In the genomic region with DNA sequence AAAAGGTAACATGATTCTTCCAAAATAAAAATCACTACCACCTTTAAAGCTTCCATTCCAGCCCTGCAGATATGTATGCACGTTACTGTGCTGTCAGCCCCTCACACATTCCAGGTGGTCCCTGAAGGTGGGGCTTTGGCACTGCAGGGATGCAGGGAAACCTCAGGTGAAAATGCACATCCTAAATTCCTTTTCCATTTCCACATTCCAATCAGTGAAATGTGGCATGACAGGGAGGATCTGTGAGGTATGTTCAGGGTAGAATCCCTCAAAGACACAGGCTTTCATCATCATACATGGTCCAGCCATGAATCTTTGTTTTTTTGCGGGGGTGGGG, we compare ENCODE assay signal across 19 cellular contexts. TPM values are rescaled to one million over a fixed set of nuclear protein-coding genes. Genes with fewer than 3 reads are reported as not detected.
A peak's percentile ranks its signal among the peaks of the same experiment; 100 is the strongest.
DNase-seq lines count a peak whose midpoint lies in the region; ATAC-seq and TF ChIP-seq lines count a peak whose summit lies in the region.
"Had no signal": no experiment of that assay in that cellular context is flagged by ENCODE, and none has a peak within 500 bp of the region (broad histone marks: within the 10 kb centered on the region; RNA-seq: fewer than 3 reads in every experiment).

No MANE protein-coding gene starts in this region.

- no peak for TF ChIP-seq POLR2A in IMR-90 (IDR thresholded peaks at IDR 0.05; ENCODE audit: low read depth, low read length)

- H3K79me1 ChIP-seq in IMR-90 (ENCODE audit: low read depth in 1 of 2, low read length in 2 of 2) (no peaks in the 10 kb centered on the region), mesendoderm (ENCODE audit: low read length) (no peaks in the 10 kb centered on the region)

- H3K9me1 ChIP-seq in IMR-90 (ENCODE audit: insufficient read depth, low read length): no peaks in the 10 kb centered on the region; the same call in 1 of the 2 replicates

- no peaks in the 10 kb centered on the region for H3K79me2 ChIP-seq in mesendoderm (ENCODE audit: control insufficient read depth, insufficient read depth, low read length)

- POLR2A ChIA-PET in IMR-90 (lab: Charles Lee; ENCODE audit: unreplicated experiment): no interaction called here

- H2AK9ac ChIP-seq in IMR-90 (replicated peaks; ENCODE audit: low read depth, low read length, poor library complexity): no peak overlapping the region

- WGBS in IMR-90 (ENCODE audit: extremely low coverage in 2 of 2, insufficient read length in 1 of 2), 2 experiments: no CpG with 5 or more reads among the region's 2 CpGs
- no CpG with 5 or more reads among the region's 2 CpGs for WGBS in mesendoderm (ENCODE audit: extremely low coverage, insufficient coverage, low lambda C conversion rate)

- H3K27me3 ChIP-seq in IMR-90 (ENCODE audit: control insufficient read depth, insufficient read depth, low read length) (no peaks in the 10 kb centered on the region), mesendoderm (ENCODE audit: insufficient read depth, low read length, poor library complexity) (no peaks in the 10 kb centered on the region)
- H3K27me3 ChIP-seq: BE2C had no signal

- H2BK5ac ChIP-seq in IMR-90 (ENCODE audit: low read depth, low read length, poor library complexity, severe bottlenecking): no peak overlapping the region
- no peak overlapping the region for H2BK5ac ChIP-seq in mesendoderm (ENCODE audit: low read length)

- H3K4me1 ChIP-seq in IMR-90 (ENCODE audit: control insufficient read depth, insufficient read depth, low read length): no peaks in the 10 kb centered on the region
- no peaks in the 10 kb centered on the region for H3K4me1 ChIP-seq in mesendoderm (ENCODE audit: control insufficient read depth, low read depth, low read length)
- H3K4me1 ChIP-seq: BE2C had no signal

- no peaks in the 10 kb centered on the region for H4K20me1 ChIP-seq in IMR-90 (ENCODE audit: insufficient read depth, low read length)

- no peak overlapping the region for H3K4me3 ChIP-seq in IMR-90 (ENCODE audit: insufficient read depth, low read depth, low read length)
- no peak overlapping the region for H3K4me3 ChIP-seq in mesendoderm (ENCODE audit: low read length)
- H3K4me3 ChIP-seq: PC-9 had no signal

- H3K4ac ChIP-seq in IMR-90 (ENCODE audit: low read depth, low read length): no peak overlapping the region
- no peak overlapping the region for H3K4ac ChIP-seq in mesendoderm (ENCODE audit: low read depth, low read length)

- no peak for TF ChIP-seq CTCF in IMR-90 (conservative IDR thresholded peaks at IDR 0.05; ENCODE audit: low read depth, low read length)

- peaks cover 68% of the 10 kb centered on the region for H3K4me1 Mint-ChIP-seq in activated naive CD4-positive, alpha-beta T cell treated with anti-CD3 and anti-CD28 coated beads, Interleukin-2, amount 50 U/mL, for 24 hours
- peaks cover 82% of the 10 kb centered on the region for H3K4me1 Mint-ChIP-seq in activated T-helper 2 cell treated with anti-CD3 and anti-CD28 coated beads, Interferon-gamma antibody, Interleukin-2, Interleukin-4, amounts not matched to agents 10 μg/mL and 5 μg/mL and 100 μg/mL, durations not matched to agents 14 hours and 24 hours and 36 hours (ENCODE audit: low read depth)

- TF ChIP-seq RAD21 in IMR-90 (IDR thresholded peaks at IDR 0.05; ENCODE audit: low read length): no peak

- no peak for DNase-seq in activated naive CD4-positive, alpha-beta T cell (lab: John Stamatoyannopoulos, UW)
- DNase-seq in IMR-90: no peak
- no peak for DNase-seq in activated T-helper 2 cell treated with anti-CD3 and anti-CD28 coated beads, Interferon-gamma antibody, Interleukin-2, Interleukin-4, amounts not matched to agents 10 μg/mL and 5 μg/mL and 100 μg/mL, durations not matched to agents 14 hours and 24 hours and 36 hours (ENCODE audit: low spot score)
- peak; percentile 29 for DNase-seq in mesendoderm
- DNase-seq in DMS153 (lab: John Stamatoyannopoulos, UW): no peak
- DNase-seq in activated effector memory CD4-positive, alpha-beta T cell treated with anti-CD3 and anti-CD28 coated beads, Interleukin-2, amount 50 U/mL, for 16 hours: no peak
- DNase-seq: BE2C, DMS 273 treated with DMSO at 0.1 percent for 48 hours, H7, NCI-H1105 treated with DMSO at 0.1 percent for 48 hours, NCI-H187 treated with DMSO at 0.1 percent for 48 hours, NCI-H2171 treated with DMSO at 0.1 percent for 48 hours, NCI-H774, PC-9 had no signal

- no peak overlapping the region for H3K18ac ChIP-seq in IMR-90 (ENCODE audit: low read depth, low read length)
- no peak overlapping the region for H3K18ac ChIP-seq in mesendoderm (ENCODE audit: low read length)

- no peak overlapping the region for H2BK15ac ChIP-seq in IMR-90 (ENCODE audit: low read depth, low read length)
- H2BK15ac ChIP-seq in mesendoderm (replicated peaks; ENCODE audit: low read depth): no peak overlapping the region

- peaks cover 29% of the 10 kb centered on the region for H3K36me3 Mint-ChIP-seq in activated naive CD4-positive, alpha-beta T cell treated with anti-CD3 and anti-CD28 coated beads, Interleukin-2, amount 50 U/mL, for 24 hours
- H3K36me3 Mint-ChIP-seq in activated T-helper 2 cell treated with anti-CD3 and anti-CD28 coated beads, Interferon-gamma antibody, Interleukin-2, Interleukin-4, amounts not matched to agents 10 μg/mL and 5 μg/mL and 100 μg/mL, durations not matched to agents 14 hours and 24 hours and 36 hours (ENCODE audit: low read depth): peaks cover 61% of the 10 kb centered on the region

- peak overlapping the region; percentile 59 for H3K4me3 Mint-ChIP-seq in activated naive CD4-positive, alpha-beta T cell treated with anti-CD3 and anti-CD28 coated beads, Interleukin-2, amount 50 U/mL, for 24 hours
- no peak overlapping the region for H3K4me3 Mint-ChIP-seq in activated T-helper 2 cell treated with anti-CD3 and anti-CD28 coated beads, Interferon-gamma antibody, Interleukin-2, Interleukin-4, amounts not matched to agents 10 μg/mL and 5 μg/mL and 100 μg/mL, durations not matched to agents 14 hours and 24 hours and 36 hours (ENCODE audit: low read depth)

- ATAC-seq in IMR-90 (ENCODE audit: low read depth) (no peak), GM18907 (IDR thresholded peaks at IDR 0.05; ENCODE audit: unreplicated experiment) (no peak)

- in situ Hi-C loops in IMR-90 (cut with MboI; ENCODE audit: low sequenced_read_pairs): no loop called here

- H3K36me3 ChIP-seq in IMR-90 (ENCODE audit: control insufficient read depth, insufficient read depth, low read length) (peaks cover 13% of the 10 kb centered on the region), mesendoderm (ENCODE audit: control insufficient read depth, insufficient read depth, low read length) (no peaks in the 10 kb centered on the region)
- H3K36me3 ChIP-seq: BE2C had no signal

- no peak overlapping the region for H3K56ac ChIP-seq in IMR-90 (ENCODE audit: extremely low read depth, insufficient read depth, low read length)
- H3K56ac ChIP-seq in mesendoderm (ENCODE audit: low read length): no peak overlapping the region

- dilution Hi-C loops in IMR-90 (cut with HindIII; ENCODE audit: low sequenced_read_pairs, unreplicated experiment): no loop called here

- H3K4me2 ChIP-seq in IMR-90 (ENCODE audit: low read depth, low read length): no peak overlapping the region
- no peak overlapping the region for H3K4me2 ChIP-seq in mesendoderm (ENCODE audit: low read length)
- H3K4me2 ChIP-seq: KMS-11, PC-9 had no signal

- H3K27me3 Mint-ChIP-seq in activated naive CD4-positive, alpha-beta T cell treated with anti-CD3 and anti-CD28 coated beads, Interleukin-2, amount 50 U/mL, for 24 hours: no peaks in the 10 kb centered on the region
- no peaks in the 10 kb centered on the region for H3K27me3 Mint-ChIP-seq in activated T-helper 2 cell treated with anti-CD3 and anti-CD28 coated beads, Interferon-gamma antibody, Interleukin-2, Interleukin-4, amounts not matched to agents 10 μg/mL and 5 μg/mL and 100 μg/mL, durations not matched to agents 14 hours and 24 hours and 36 hours (ENCODE audit: low read depth)

- BruUV-seq in IMR-90 (replicated peaks; lab: Mats Ljungman, UMichigan): TSS peak; percentile 55

- no peak overlapping the region for H3K27ac ChIP-seq in IMR-90 (ENCODE audit: insufficient read depth, low read length)
- H3K27ac ChIP-seq in mesendoderm (ENCODE audit: low read depth, low read length): no peak overlapping the region
- H3K27ac ChIP-seq: KMS-11, PC-9 had no signal

- H2AK5ac ChIP-seq in IMR-90 (ENCODE audit: low read depth, low read length) (no peak overlapping the region), mesendoderm (ENCODE audit: low read length) (no peak overlapping the region)

- no peak overlapping the region for H3K14ac ChIP-seq in IMR-90 (replicated peaks; ENCODE audit: low read depth, low read length)

- H4K5ac ChIP-seq in IMR-90 (ENCODE audit: low read depth, low read length): no peak overlapping the region
- no peak overlapping the region for H4K5ac ChIP-seq in mesendoderm (ENCODE audit: low read length)

- no peak overlapping the region for H4K8ac ChIP-seq in IMR-90 (ENCODE audit: low read depth in 2 of 2, low read length in 2 of 2)
- no peak overlapping the region for H4K8ac ChIP-seq in mesendoderm (ENCODE audit: low read depth, low read length)

- H3K9me3 ChIP-seq in IMR-90 (ENCODE audit: control insufficient read depth, insufficient read depth, low read length): no peaks in the 10 kb centered on the region
- H3K9me3 ChIP-seq: BE2C had no signal

- H3K9me3 Mint-ChIP-seq in activated naive CD4-positive, alpha-beta T cell treated with anti-CD3 and anti-CD28 coated beads, Interleukin-2, amount 50 U/mL, for 24 hours: no peaks in the 10 kb centered on the region
- H3K9me3 Mint-ChIP-seq in activated T-helper 2 cell treated with anti-CD3 and anti-CD28 coated beads, Interferon-gamma antibody, Interleukin-2, Interleukin-4, amounts not matched to agents 10 μg/mL and 5 μg/mL and 100 μg/mL, durations not matched to agents 14 hours and 24 hours and 36 hours: no peaks in the 10 kb centered on the region

- H3K9ac ChIP-seq in IMR-90 (ENCODE audit: low read depth, low read length) (no peak overlapping the region), mesendoderm (ENCODE audit: low read length) (no peak overlapping the region)
- H3K9ac ChIP-seq: KMS-11 had no signal

- CTCF ChIA-PET in IMR-90 (lab: Yijun Ruan, JAX): no interaction called here

- no peak overlapping the region for H2AFZ ChIP-seq in IMR-90 (replicated peaks; ENCODE audit: low read length, poor library complexity)
- H2AFZ ChIP-seq: PC-9 had no signal

- no peak overlapping the region for H2BK120ac ChIP-seq in IMR-90 (ENCODE audit: low read depth, low read length)
- H2BK120ac ChIP-seq in mesendoderm (ENCODE audit: low read depth, low read length): no peak overlapping the region

- peak overlapping the region; percentile 86 for H3K27ac Mint-ChIP-seq in activated naive CD4-positive, alpha-beta T cell treated with anti-CD3 and anti-CD28 coated beads, Interleukin-2, amount 50 U/mL, for 24 hours
- H3K27ac Mint-ChIP-seq in activated T-helper 2 cell treated with anti-CD3 and anti-CD28 coated beads, Interferon-gamma antibody, Interleukin-2, Interleukin-4, amounts not matched to agents 10 μg/mL and 5 μg/mL and 100 μg/mL, durations not matched to agents 14 hours and 24 hours and 36 hours: peak overlapping the region; percentile 92

- intact Hi-C loops in IMR-90 (cut with micrococcal nuclease): no loop called here
- intact Hi-C loops in activated T-helper 2 cell treated with anti-CD3 and anti-CD28 coated beads, Interferon-gamma antibody, Interleukin-2, Interleukin-4, amounts not matched to agents 10 μg/mL and 5 μg/mL and 100 μg/mL, durations not matched to agents 14 hours and 24 hours and 36 hours (cut with micrococcal nuclease): loop anchor here (1.0 to 10.0 kb wide), 2 partner anchors 45 to 312 kb away; a partner anchor contains a TSS

- no peak overlapping the region for H4K91ac ChIP-seq in IMR-90 (ENCODE audit: insufficient read depth, low read depth, low read length)

- H3K23ac ChIP-seq in IMR-90 (ENCODE audit: low read depth, low read length) (no peak overlapping the region), mesendoderm (ENCODE audit: low read length) (no peak overlapping the region)

- no peak overlapping the region for H2BK20ac ChIP-seq in IMR-90 (ENCODE audit: low read depth, low read length)

RNA-seq across cellular contexts. Expression of a gene that starts 45.3 kb away (rescaled TPM):
- not detected in 2 replicates for total RNA-seq in IMR-90 (2012; rRNA removed)
- not detected in 2 replicates for polyA plus RNA-seq in IMR-90 (2012; rRNA removed)
- not detected in 2 replicates for polyA plus RNA-seq in IMR-90 (2012; cell fraction: cytosol; rRNA removed)
- polyA plus RNA-seq in IMR-90 (2012; cell fraction: nucleus; rRNA removed; ENCODE audit: low replicate concordance): not detected in 2 replicates
- 237 and 241 TPM in 2 replicates for total RNA-seq in activated T-helper 2 cell treated with anti-CD3 and anti-CD28 coated beads, Interferon-gamma antibody, Interleukin-2, Interleukin-4, amounts not matched to agents 10 μg/mL and 5 μg/mL and 100 μg/mL, durations not matched to agents 14 hours and 24 hours and 36 hours
- 0.01 TPM for polyA plus RNA-seq in mesendoderm (2013, experiment 1 of 2)
- 0.04 TPM for polyA plus RNA-seq in mesendoderm (2013, experiment 2 of 2)
- total RNA-seq: H7, NCI-H460, PC-9 had no signal
- polyA plus RNA-seq: AG04450 had no signal

Comparison
In these comparisons a context has a peak if more than half of its experiments do, and no peak if none do; other contexts are left out.
1. RNA of a gene that starts 45.3 kb away (total RNA-seq): 237 to 241 TPM in activated T-helper 2 cell treated with anti-CD3 and anti-CD28 coated beads, Interferon-gamma antibody, Interleukin-2, Interleukin-4, amounts not matched to agents 10 μg/mL and 5 μg/mL and 100 μg/mL, durations not matched to agents 14 hours and 24 hours and 36 hours; not detected in IMR-90; every median in the first group is over 100 times any median in the second.